27 cellular contexts compared by ENCODE assay signal in genomic region chrX:96889726-96890125, GRCh38. TPM values are rescaled to one million over a fixed set of nuclear protein-coding genes. Genes with fewer than 3 reads are reported as not detected.
DNase-seq lines count a peak whose midpoint lies in the region; ATAC-seq, FAIRE-seq and TF ChIP-seq lines count a peak whose summit lies in the region.
"Had no signal": no experiment of that assay in that cellular context is flagged by ENCODE, and none has a peak within 500 bp of the region (broad histone marks: within the 10 kb centered on the region; RNA-seq: fewer than 3 reads in every experiment).

No MANE protein-coding gene starts in this region.

- H3K4me3 ChIP-seq in A549 (no peak overlapping the region), lower lobe of right lung (no peak overlapping the region)
- H3K4me3 ChIP-seq: BLaER1, PC-9, prostate gland, tibial artery had no signal

- H3K4me2 ChIP-seq in A549 = no peak overlapping the region
- H3K4me2 ChIP-seq: BLaER1, PC-9 had no signal

- TF ChIP-seq EP300 in A549 (IDR thresholded peaks at IDR 0.05) = no peak

- H3K4me1 ChIP-seq in A549 (no peaks in the 10 kb centered on the region), lower lobe of right lung (no peaks in the 10 kb centered on the region), foreskin keratinocyte (no peaks in the 10 kb centered on the region)
- H3K4me1 ChIP-seq: BLaER1, prostate gland had no signal

- H3K9me3 ChIP-seq in A549 = no peaks in the 10 kb centered on the region
- no peaks in the 10 kb centered on the region for H3K9me3 ChIP-seq in lower lobe of right lung
- H3K9me3 ChIP-seq: BLaER1, prostate gland, tibial artery had no signal

- intact Hi-C loops in lower lobe of right lung (cut with DNase I) = no loop called here

- no peaks in the 10 kb centered on the region for H3K36me3 ChIP-seq in lower lobe of right lung
- H3K36me3 ChIP-seq: BLaER1, prostate gland had no signal

- no peak for TF ChIP-seq POLR2A in A549 (IDR thresholded peaks at IDR 0.05; ENCODE audit: low read length)

- WGBS in A549 (ENCODE audit: missing lambda C conversion rate) = 90% methylated on average over 1 of the region's 1 CpG

- H3K27ac ChIP-seq in A549 = no peak overlapping the region
- H3K27ac ChIP-seq in lower lobe of right lung = no peak overlapping the region
- H3K27ac ChIP-seq in foreskin keratinocyte = no peak overlapping the region
- H3K27ac ChIP-seq: BLaER1, PC-9, prostate gland, tibial artery had no signal

- TF ChIP-seq CTCF in A549 (IDR thresholded peaks at IDR 0.05) (no peak), lower lobe of right lung (IDR thresholded peaks at IDR 0.05) (no peak), foreskin keratinocyte (conservative IDR thresholded peaks at IDR 0.05) (no peak)

- peak; percentile 82 for FAIRE-seq in A549 (lab: Jason Lieb, UNC)
- FAIRE-seq: bronchial epithelial cell, GM18507 had no signal

- POLR2A ChIA-PET in A549 (lab: Yijun Ruan, JAX) = interaction anchor here (0.6 kb wide), 1 partner anchor 48 kb away, joined by 3 read pairs; no protein-coding TSS in a partner anchor

- CTCF ChIA-PET in A549 (lab: Yijun Ruan, JAX) = no interaction called here

- peak in 1 of 2 experiments; percentile 48; a peak in 1 of 6 replicates for ATAC-seq in A549
- peak; percentile 85 to 95 for ATAC-seq in lower lobe of right lung
- ATAC-seq in foreskin keratinocyte = no peak

- TF ChIP-seq RAD21 in A549 (conservative IDR thresholded peaks at IDR 0.05 in 1 of 2, IDR thresholded peaks at IDR 0.05 in 1 of 2) = no peak

- DNase-seq in A549 (ENCODE audit: low read depth in 1 of 2, low spot score in 1 of 2) (peak in 1 of 2 experiments; percentile 27), GM04503 (ENCODE audit: low read depth) (peak; percentile 19), dermis blood vessel endothelial cell (peak; percentile 7), lower lobe of right lung (no peak), NCI-H2171 treated with DMSO at 0.1 percent for 48 hours (lab: John Stamatoyannopoulos, UW) (no peak), foreskin keratinocyte (no peak)
- DNase-seq in stimulated activated naive CD4-positive, alpha-beta T cell treated with Interleukin-2 at 50 U/mL for 16 hours (lab: John Stamatoyannopoulos, UW) = no peak
- no peak for DNase-seq in activated CD8-positive, alpha-beta memory T cell treated with anti-CD3 and anti-CD28 coated beads for 24 hours
- DNase-seq: activated CD4-positive, alpha-beta T cell treated with anti-CD3 and anti-CD28 coated beads, Interleukin-2, amount 10 ng/mL, durations not matched to agents 24 days and 14 days; activated naive CD4-positive, alpha-beta T cell treated with anti-CD3 and anti-CD28 coated beads for 36 hours; amygdala; cortex of kidney; DMS79; glutamatergic neuron; H7; kidney glomerular epithelial cell; naive B cell; NCI-H510A treated with DMSO at 0.1 percent for 48 hours; PC-9; Right ventricle myocardium superior; stimulated activated CD8-positive, alpha-beta memory T cell treated with anti-CD3 and anti-CD28 coated beads, Interleukin-4, amount 100 ng/mL, for 48 hours; tibial artery had no signal

- H3K27me3 ChIP-seq in lower lobe of right lung (ENCODE audit: low read depth) = no peaks in the 10 kb centered on the region
- H3K27me3 ChIP-seq in foreskin keratinocyte = no peaks in the 10 kb centered on the region
- H3K27me3 ChIP-seq: tibial artery had no signal

TF ChIP-seq in A549, 52 proteins besides CTCF, POLR2A, EP300 and RAD21:
- TF ChIP-seq FOXS1 (CRISPR knock-in tag; IDR thresholded peaks at IDR 0.05) = no peak
- no peak for TF ChIP-seq EHMT2 (IDR thresholded peaks at IDR 0.05; ENCODE audit: low read depth)
- no peak for TF ChIP-seq BCL3 (IDR thresholded peaks at IDR 0.05)

RNA-seq across cellular contexts. Expression of gene RPA4, which starts 6.0 kb away (rescaled TPM):
- polyA plus RNA-seq in A549 (2011; rRNA removed) (0.23 and 0.28 TPM in 2 replicates), A549 (2017; fragmentation: RNase III; extraction: RNeasy Plus Mini Kit Qiagen cat#74134 plus additional on column Dnase treatment) (0.09 to 0.26 TPM (median 0.12 TPM) in 3 replicates), foreskin keratinocyte (0.02 TPM in 1 of 2 replicates, not detected in the other)
- polyA plus RNA-seq in A549 (2012; cell fraction: cytosol; rRNA removed) = 0.26 and 0.30 TPM in 2 replicates
- polyA plus RNA-seq in A549 (2012; cell fraction: nucleus; rRNA removed) = 0.45 and 0.55 TPM in 2 replicates
- 2.3 and 2.4 TPM in 2 replicates for polyA minus RNA-seq in A549 (2011; rRNA and poly(A)+ RNA removed)
- total RNA-seq in dermis blood vessel endothelial cell (1.7 TPM in 2 replicates), lower lobe of right lung (1.5 TPM), foreskin keratinocyte (0.21 and 0.44 TPM in 2 replicates)
- total RNA-seq: LHCN-M2, Right ventricle myocardium superior had no signal

Comparison
In these comparisons a context has a peak if more than half of its experiments do, and no peak if none do; other contexts are left out.
1. DNase-seq: peak in GM04503 (single experiment) and dermis blood vessel endothelial cell (single experiment); none in lower lobe of right lung (single experiment), NCI-H2171 treated with DMSO at 0.1 percent for 48 hours (single experiment), stimulated activated naive CD4-positive, alpha-beta T cell treated with Interleukin-2 at 50 U/mL for 16 hours (single experiment), activated CD8-positive, alpha-beta memory T cell treated with anti-CD3 and anti-CD28 coated beads for 24 hours (single experiment) and foreskin keratinocyte (0 of 2).